Comparison of ENCODE assay signal across 1 cellular context in the genomic region with DNA sequence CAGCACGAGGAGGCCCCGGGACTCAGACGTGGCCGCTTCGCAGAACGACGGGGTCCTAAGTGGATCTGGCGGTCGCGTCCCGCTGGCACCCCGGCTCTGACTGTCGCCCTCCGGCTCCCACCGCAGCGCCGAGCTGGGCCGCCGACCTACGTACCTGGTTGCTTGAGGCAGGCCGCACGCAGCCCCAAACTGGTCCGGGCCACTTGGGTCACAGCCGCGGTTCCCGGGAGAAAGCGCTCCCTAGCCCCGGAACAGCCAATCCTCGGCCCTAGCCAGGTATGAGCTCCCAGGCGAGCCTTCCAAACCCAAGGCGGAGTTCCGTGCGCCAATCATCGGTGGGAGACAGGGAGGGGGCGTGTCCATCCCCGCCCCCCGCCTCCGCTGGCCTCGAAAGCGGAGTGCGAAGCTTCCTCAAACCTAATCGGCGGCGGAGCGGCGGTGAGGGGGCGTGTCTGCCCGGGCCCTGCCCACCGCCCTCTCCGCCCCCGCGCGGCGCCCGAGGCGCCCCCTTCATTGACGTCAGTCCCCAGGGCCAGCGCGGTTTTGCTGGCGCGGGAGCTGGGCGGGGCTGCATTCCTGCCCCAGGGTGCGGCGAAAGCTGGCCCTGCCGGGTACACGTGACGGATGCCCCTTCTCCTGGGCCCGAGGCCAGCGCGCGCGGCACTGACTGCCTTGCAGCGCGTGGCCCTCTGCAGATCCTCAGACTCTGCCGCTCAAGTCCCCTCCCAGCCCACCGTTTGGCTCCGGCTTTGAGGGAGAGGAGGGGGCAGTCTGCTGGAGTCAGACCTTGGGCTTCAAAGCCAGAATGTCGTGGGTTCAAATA.
A peak's percentile ranks its signal among the peaks of the same experiment; 100 is the strongest.
TF ChIP-seq lines count a peak whose summit lies in the region.

A gene with protein sequence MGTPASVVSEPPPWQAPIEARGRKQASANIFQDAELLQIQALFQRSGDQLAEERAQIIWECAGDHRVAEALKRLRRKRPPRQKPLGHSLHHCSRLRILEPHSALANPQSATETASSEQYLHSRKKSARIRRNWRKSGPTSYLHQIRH (minus strand): TSS at position 280 of the 823 bp plus-strand sequence. CDS start 7,336 bp downstream, outside the sequence.

TF ChIP-seq in WTC11, 78 proteins besides CTCF, POLR2A, EP300 and RAD21 (continued from another document):
- TF ChIP-seq ZNF425 (CRISPR knock-in tag; conservative IDR thresholded peaks at IDR 0.05) (no peak), SMAD3 (CRISPR knock-in tag; IDR thresholded peaks at IDR 0.05; ENCODE audit: borderline replicate concordance) (peak; percentile 94), MXD4 (CRISPR knock-in tag; IDR thresholded peaks at IDR 0.05; ENCODE audit: borderline replicate concordance) (no peak), NR2C2 (CRISPR knock-in tag; IDR thresholded peaks at IDR 0.05) (no peak), NR1H2 (CRISPR knock-in tag; IDR thresholded peaks at IDR 0.05) (no peak), NFATC4 (CRISPR knock-in tag; IDR thresholded peaks at IDR 0.05) (no peak), TEAD1 (CRISPR knock-in tag; IDR thresholded peaks at IDR 0.05) (peak; percentile 99), TP53 (CRISPR knock-in tag; IDR thresholded peaks at IDR 0.05) (peak; percentile 83; the same call in 1 of the 2 replicates), ETV6 (CRISPR knock-in tag; IDR thresholded peaks at IDR 0.05) (peak; percentile 96), HMGA2 (CRISPR knock-in tag; IDR thresholded peaks at IDR 0.05) (no peak), FOXP1 (CRISPR knock-in tag; IDR thresholded peaks at IDR 0.05; ENCODE audit: borderline replicate concordance) (peak; percentile 92), EMX1 (CRISPR knock-in tag; IDR thresholded peaks at IDR 0.05) (no peak), ZNF317 (CRISPR knock-in tag; IDR thresholded peaks at IDR 0.05; ENCODE audit: borderline replicate concordance, low read depth) (0 out of 2 replicates have a peak, but pooled peaks have one; percentile 43), ZNF121 (CRISPR knock-in tag; IDR thresholded peaks at IDR 0.05) (peak; percentile 73), ZNF263 (CRISPR knock-in tag; IDR thresholded peaks at IDR 0.05; ENCODE audit: low read depth) (0 out of 2 replicates have a peak, but pooled peaks have one; percentile 16), SMAD4 (CRISPR knock-in tag; IDR thresholded peaks at IDR 0.05) (no peak), RELA (CRISPR knock-in tag; IDR thresholded peaks at IDR 0.05; ENCODE audit: borderline replicate concordance) (peak; percentile 27; the same call in 1 of the 2 replicates), ZNF138 (CRISPR knock-in tag; conservative IDR thresholded peaks at IDR 0.05) (0 out of 2 replicates have a peak, but pooled peaks have one; percentile 83), ZNF219 (CRISPR knock-in tag; IDR thresholded peaks at IDR 0.05; ENCODE audit: borderline replicate concordance) (peak; percentile 86; the same call in 1 of the 2 replicates), IRF2 (CRISPR knock-in tag; IDR thresholded peaks at IDR 0.05; ENCODE audit: borderline replicate concordance, low read depth) (no peak), CBFB (CRISPR knock-in tag; IDR thresholded peaks at IDR 0.05; ENCODE audit: low read depth) (no peak)
- TF ChIP-seq, protein P1, sequence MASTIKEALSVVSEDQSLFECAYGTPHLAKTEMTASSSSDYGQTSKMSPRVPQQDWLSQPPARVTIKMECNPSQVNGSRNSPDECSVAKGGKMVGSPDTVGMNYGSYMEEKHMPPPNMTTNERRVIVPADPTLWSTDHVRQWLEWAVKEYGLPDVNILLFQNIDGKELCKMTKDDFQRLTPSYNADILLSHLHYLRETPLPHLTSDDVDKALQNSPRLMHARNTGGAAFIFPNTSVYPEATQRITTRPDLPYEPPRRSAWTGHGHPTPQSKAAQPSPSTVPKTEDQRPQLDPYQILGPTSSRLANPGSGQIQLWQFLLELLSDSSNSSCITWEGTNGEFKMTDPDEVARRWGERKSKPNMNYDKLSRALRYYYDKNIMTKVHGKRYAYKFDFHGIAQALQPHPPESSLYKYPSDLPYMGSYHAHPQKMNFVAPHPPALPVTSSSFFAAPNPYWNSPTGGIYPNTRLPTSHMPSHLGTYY (CRISPR knock-in tag; IDR thresholded peaks at IDR 0.05) = no peak
- TF ChIP-seq, protein P2, sequence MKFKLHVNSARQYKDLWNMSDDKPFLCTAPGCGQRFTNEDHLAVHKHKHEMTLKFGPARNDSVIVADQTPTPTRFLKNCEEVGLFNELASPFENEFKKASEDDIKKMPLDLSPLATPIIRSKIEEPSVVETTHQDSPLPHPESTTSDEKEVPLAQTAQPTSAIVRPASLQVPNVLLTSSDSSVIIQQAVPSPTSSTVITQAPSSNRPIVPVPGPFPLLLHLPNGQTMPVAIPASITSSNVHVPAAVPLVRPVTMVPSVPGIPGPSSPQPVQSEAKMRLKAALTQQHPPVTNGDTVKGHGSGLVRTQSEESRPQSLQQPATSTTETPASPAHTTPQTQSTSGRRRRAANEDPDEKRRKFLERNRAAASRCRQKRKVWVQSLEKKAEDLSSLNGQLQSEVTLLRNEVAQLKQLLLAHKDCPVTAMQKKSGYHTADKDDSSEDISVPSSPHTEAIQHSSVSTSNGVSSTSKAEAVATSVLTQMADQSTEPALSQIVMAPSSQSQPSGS (CRISPR knock-in tag; IDR thresholded peaks at IDR 0.05; ENCODE audit: borderline replicate concordance, low read depth) = no peak
- TF ChIP-seq, protein P3, sequence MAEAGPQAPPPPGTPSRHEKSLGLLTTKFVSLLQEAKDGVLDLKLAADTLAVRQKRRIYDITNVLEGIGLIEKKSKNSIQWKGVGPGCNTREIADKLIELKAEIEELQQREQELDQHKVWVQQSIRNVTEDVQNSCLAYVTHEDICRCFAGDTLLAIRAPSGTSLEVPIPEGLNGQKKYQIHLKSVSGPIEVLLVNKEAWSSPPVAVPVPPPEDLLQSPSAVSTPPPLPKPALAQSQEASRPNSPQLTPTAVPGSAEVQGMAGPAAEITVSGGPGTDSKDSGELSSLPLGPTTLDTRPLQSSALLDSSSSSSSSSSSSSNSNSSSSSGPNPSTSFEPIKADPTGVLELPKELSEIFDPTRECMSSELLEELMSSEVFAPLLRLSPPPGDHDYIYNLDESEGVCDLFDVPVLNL (CRISPR knock-in tag; IDR thresholded peaks at IDR 0.05; ENCODE audit: borderline replicate concordance, low read depth) = no peak
- TF ChIP-seq, protein P4, sequence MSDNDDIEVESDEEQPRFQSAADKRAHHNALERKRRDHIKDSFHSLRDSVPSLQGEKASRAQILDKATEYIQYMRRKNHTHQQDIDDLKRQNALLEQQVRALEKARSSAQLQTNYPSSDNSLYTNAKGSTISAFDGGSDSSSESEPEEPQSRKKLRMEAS (CRISPR knock-in tag; IDR thresholded peaks at IDR 0.05) = peak; percentile 99
